Comparison of ENCODE assay signal across 8 cellular contexts in genomic region chr9:613771-614347, GRCh38.
A peak's percentile ranks its signal among the peaks of the same experiment; 100 is the strongest.
DNase-seq lines count a peak whose midpoint lies in the region; ATAC-seq and TF ChIP-seq lines count a peak whose summit lies in the region.

No MANE protein-coding gene starts in this region.

- no peaks in the 10 kb centered on the region for H3K9me3 Mint-ChIP-seq in activated CD4-positive, alpha-beta T cell treated with anti-CD3 and anti-CD28 coated beads, Interleukin-2, amount 10 ng/mL, durations not matched to agents 7 days and 5 days

- no peak overlapping the region for H3K27ac Mint-ChIP-seq in activated CD4-positive, alpha-beta T cell treated with anti-CD3 and anti-CD28 coated beads, Interleukin-2, amount 10 ng/mL, durations not matched to agents 7 days and 5 days

- peaks cover 2% of the 10 kb centered on the region for H3K27me3 Mint-ChIP-seq in activated CD4-positive, alpha-beta T cell treated with anti-CD3 and anti-CD28 coated beads, Interleukin-2, amount 10 ng/mL, durations not matched to agents 7 days and 5 days

- no peak overlapping the region for H3K4me3 Mint-ChIP-seq in activated CD4-positive, alpha-beta T cell treated with anti-CD3 and anti-CD28 coated beads, Interleukin-2, amount 10 ng/mL, durations not matched to agents 7 days and 5 days

- CTCF ChIA-PET in activated CD4-positive, alpha-beta T cell treated with anti-CD3 and anti-CD28 coated beads, Interleukin-2, amount 10 ng/mL, durations not matched to agents 7 days and 5 days (lab: Charles Lee), result no interaction called here

- H3K4me1 Mint-ChIP-seq in activated CD4-positive, alpha-beta T cell treated with anti-CD3 and anti-CD28 coated beads, Interleukin-2, amount 10 ng/mL, durations not matched to agents 7 days and 5 days, result peaks cover 7% of the 10 kb centered on the region

- POLR2A ChIA-PET in activated CD4-positive, alpha-beta T cell treated with anti-CD3 and anti-CD28 coated beads, Interleukin-2, amount 10 ng/mL, durations not matched to agents 7 days and 5 days (lab: Charles Lee), result no interaction called here

- peak overlapping the region; percentile 9 for H3K4me3 ChIP-seq in epithelial cell of proximal tubule (ENCODE audit: low read depth, low read length)

- DNase-seq in AG08396 (ENCODE audit: low spot score) (peak; percentile 83), NCI-H2227 (lab: John Stamatoyannopoulos, UW; ENCODE audit: unreplicated experiment) (peak; percentile 67), epithelial cell of proximal tubule (ENCODE audit: low read depth) (peak; percentile 38), midbrain (lab: John Stamatoyannopoulos, UW) (peak; percentile 88)
- DNase-seq in activated CD4-positive, alpha-beta T cell treated with anti-CD3 and anti-CD28 coated beads, Interleukin-2, amount 10 ng/mL, durations not matched to agents 7 days and 5 days, result peak; percentile 61

- ATAC-seq in GM18498 (IDR thresholded peaks at IDR 0.05; ENCODE audit: unreplicated experiment) (peak; percentile 94), HG02970 (IDR thresholded peaks at IDR 0.05; ENCODE audit: low FRiP score, unreplicated experiment) (peak; percentile 77)

- no peaks in the 10 kb centered on the region for H3K36me3 Mint-ChIP-seq in activated CD4-positive, alpha-beta T cell treated with anti-CD3 and anti-CD28 coated beads, Interleukin-2, amount 10 ng/mL, durations not matched to agents 7 days and 5 days (ENCODE audit: low read depth)

- peak overlapping the region; percentile 19 for H3K27ac ChIP-seq in temporal lobe (ENCODE audit: low read depth, low read length)

- peak; percentile 91 for TF ChIP-seq CTCF in epithelial cell of proximal tubule (conservative IDR thresholded peaks at IDR 0.05; ENCODE audit: low read depth, low read length)

Comparison
In these comparisons a context has a peak if more than half of its experiments do, and no peak if none do; other contexts are left out.
1. Peak in every context shown above with its lines: DNase-seq, ATAC-seq, H3K4me3 ChIP-seq and H3K27ac ChIP-seq.
2. DNase-seq: peak in every context shown above with its lines; median percentile 88 in midbrain; 83 in AG08396; 67 in NCI-H2227; 61 in activated CD4-positive, alpha-beta T cell treated with anti-CD3 and anti-CD28 coated beads, Interleukin-2, amount 10 ng/mL, durations not matched to agents 7 days and 5 days; 38 in epithelial cell of proximal tubule.